ENCODE assay signal across 33 cellular contexts in the genomic region with DNA sequence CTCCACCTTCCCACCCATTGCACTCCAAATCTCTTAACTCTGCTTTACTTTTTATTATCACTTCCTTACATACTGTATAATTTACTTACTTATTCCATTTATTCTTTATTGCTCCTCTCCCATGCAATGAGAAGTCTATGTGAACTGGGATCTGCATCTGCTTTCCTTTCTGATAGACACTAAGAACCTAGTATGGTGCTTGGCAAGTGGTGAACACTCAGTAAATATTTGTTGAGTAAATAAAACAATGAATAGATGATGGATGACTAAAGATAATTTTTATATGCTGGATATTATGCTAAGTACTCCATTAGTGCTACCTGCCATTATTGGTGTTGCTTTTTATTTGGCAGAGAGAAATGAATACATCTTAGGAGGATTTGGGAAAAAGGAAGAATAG.
DNase-seq lines count a peak whose midpoint lies in the region; ATAC-seq and TF ChIP-seq lines count a peak whose summit lies in the region.
"Had no signal": no experiment of that assay in that cellular context is flagged by ENCODE, and none has a peak within 500 bp of the region (broad histone marks: within the 10 kb centered on the region; RNA-seq: fewer than 3 reads in every experiment).

No MANE protein-coding gene starts in this region.

- H3K27ac Mint-ChIP-seq in progenitor cell of endocrine pancreas, result no peak overlapping the region
- H3K27ac Mint-ChIP-seq: activated CD4-positive, alpha-beta memory T cell treated with anti-CD3 and anti-CD28 coated beads for 36 hours; activated naive CD4-positive, alpha-beta T cell treated with anti-CD3 and anti-CD28 coated beads, Interleukin-2, amount 10 ng/mL, durations not matched to agents 7 days and 5 days; activated T-helper 17 cell treated with anti-CD3 and anti-CD28 coated beads, Interleukin-2, amount 50 U/mL, for 72 hours; brain; endodermal cell; IgD-negative memory B cell; T-helper 1 cell treated with Interleukin-12 subunit alpha and Interleukin-12 subunit beta and Interleukin-4 antibody, amounts not matched to agents 30 μg/mL and 1 μg/mL, for 36 hours had no signal

- H3K4me1 ChIP-seq in heart right ventricle, result no peaks in the 10 kb centered on the region
- H3K4me1 ChIP-seq: parathyroid adenoma, right atrium auricular region, suprapubic skin, upper lobe of left lung had no signal

- peaks cover 1% of the 10 kb centered on the region for H3K36me3 Mint-ChIP-seq in progenitor cell of endocrine pancreas (ENCODE audit: insufficient read depth)
- H3K36me3 Mint-ChIP-seq: activated CD4-positive, alpha-beta memory T cell treated with anti-CD3 and anti-CD28 coated beads for 36 hours; activated naive CD4-positive, alpha-beta T cell treated with anti-CD3 and anti-CD28 coated beads, Interleukin-2, amount 10 ng/mL, durations not matched to agents 7 days and 5 days; brain; IgD-negative memory B cell had no signal

- H3K27me3 ChIP-seq in heart right ventricle, result no peaks in the 10 kb centered on the region
- H3K27me3 ChIP-seq: right atrium auricular region, suprapubic skin, upper lobe of left lung had no signal

- H3K36me3 ChIP-seq in heart right ventricle, result no peaks in the 10 kb centered on the region
- H3K36me3 ChIP-seq: right atrium auricular region, suprapubic skin, upper lobe of left lung had no signal

- no peak for ATAC-seq in GM19397 (IDR thresholded peaks at IDR 0.05; ENCODE audit: unreplicated experiment)
- no peak for ATAC-seq in heart right ventricle
- ATAC-seq: activated T-helper 17 cell treated with anti-CD3 and anti-CD28 coated beads, Interleukin-2, amount 50 U/mL, for 72 hours; esophagus mucosa; left ventricle myocardium superior; SK-N-SH treated with all-trans-retinoic acid at 6 μM for 48 hours had no signal

- no peak overlapping the region for H3K4me3 Mint-ChIP-seq in progenitor cell of endocrine pancreas (ENCODE audit: low read depth)
- H3K4me3 Mint-ChIP-seq: activated CD4-positive, alpha-beta memory T cell treated with anti-CD3 and anti-CD28 coated beads for 36 hours; activated naive CD4-positive, alpha-beta T cell treated with anti-CD3 and anti-CD28 coated beads, Interleukin-2, amount 10 ng/mL, durations not matched to agents 7 days and 5 days; activated T-helper 17 cell treated with anti-CD3 and anti-CD28 coated beads, Interleukin-2, amount 50 U/mL, for 72 hours; brain; endodermal cell; IgD-negative memory B cell; neural crest cell; T-helper 1 cell treated with Interleukin-12 subunit alpha and Interleukin-12 subunit beta and Interleukin-4 antibody, amounts not matched to agents 30 μg/mL and 1 μg/mL, for 36 hours had no signal

- peaks cover 2% of the 10 kb centered on the region for H3K4me1 Mint-ChIP-seq in progenitor cell of endocrine pancreas (ENCODE audit: low read depth)
- H3K4me1 Mint-ChIP-seq: activated naive CD4-positive, alpha-beta T cell treated with anti-CD3 and anti-CD28 coated beads, Interleukin-2, amount 10 ng/mL, durations not matched to agents 7 days and 5 days; activated T-helper 17 cell treated with anti-CD3 and anti-CD28 coated beads, Interleukin-2, amount 50 U/mL, for 72 hours; endodermal cell; IgD-negative memory B cell; neural crest cell had no signal

- DNase-seq in NCI-H187 treated with DMSO at 0.1 percent for 48 hours (lab: John Stamatoyannopoulos, UW), result peak; percentile 91
- DNase-seq in NCI-H187 (lab: John Stamatoyannopoulos, UW), result no peak
- peak; percentile 47 for DNase-seq in NCI-H146 (lab: John Stamatoyannopoulos, UW)
- peak; percentile 98 for DNase-seq in NCI-H69 (lab: John Stamatoyannopoulos, UW)
- DNase-seq in HuH-7 (ENCODE audit: low spot score), result no peak
- no peak for DNase-seq in progenitor cell of endocrine pancreas (ENCODE audit: low spot score, unreplicated experiment)
- no peak for DNase-seq in heart right ventricle
- DNase-seq: 8988T; activated CD4-positive, alpha-beta memory T cell treated with anti-CD3 and anti-CD28 coated beads for 36 hours; activated naive CD4-positive, alpha-beta T cell treated with anti-CD3 and anti-CD28 coated beads, Interleukin-2, amount 10 ng/mL, durations not matched to agents 7 days and 5 days; C1 segment of cervical spinal cord; dermis blood vessel endothelial cell; EL; endodermal cell; GOT3; left ventricle myocardium superior; NCI-H1048; NCI-H2227 treated with DMSO at 0.1 percent for 48 hours; NK-92 treated with Interleukin-12 subunit alpha and Interleukin-12 subunit beta, amount 100 ng/mL, for 24 hours; small intestine; stimulated activated naive CD4-positive, alpha-beta T cell; upper lobe of left lung had no signal

- intact Hi-C loops in heart right ventricle (cut with DNase I), result no loop called here

- H3K4me3 ChIP-seq in heart right ventricle, result no peak overlapping the region
- H3K4me3 ChIP-seq: right atrium auricular region, suprapubic skin, upper lobe of left lung had no signal

- no peak overlapping the region for H3K27ac ChIP-seq in heart right ventricle
- H3K27ac ChIP-seq: parathyroid adenoma, right atrium auricular region, suprapubic skin, upper lobe of left lung had no signal

- no peaks in the 10 kb centered on the region for H3K27me3 Mint-ChIP-seq in progenitor cell of endocrine pancreas
- H3K27me3 Mint-ChIP-seq: activated naive CD4-positive, alpha-beta T cell treated with anti-CD3 and anti-CD28 coated beads, Interleukin-2, amount 10 ng/mL, durations not matched to agents 7 days and 5 days; IgD-negative memory B cell had no signal

- TF ChIP-seq CTCF in progenitor cell of endocrine pancreas (IDR thresholded peaks at IDR 0.05; ENCODE audit: unreplicated experiment), result no peak
- no peak for TF ChIP-seq CTCF in heart right ventricle (IDR thresholded peaks at IDR 0.05)

- peaks cover 9% of the 10 kb centered on the region for H3K9me3 Mint-ChIP-seq in progenitor cell of endocrine pancreas (ENCODE audit: low read depth)
- H3K9me3 Mint-ChIP-seq: endodermal cell had no signal

- H3K9me3 ChIP-seq in heart right ventricle, result peaks cover 0 to 29% (median 11%) of the 10 kb centered on the region in 11 donors
- H3K9me3 ChIP-seq: suprapubic skin had no signal

Comparison
In these comparisons a context has a peak if more than half of its experiments do, and no peak if none do; other contexts are left out.
1. DNase-seq: peak in NCI-H187 treated with DMSO at 0.1 percent for 48 hours (single experiment), NCI-H146 (single experiment) and NCI-H69 (single experiment); none in NCI-H187 (0 of 2), HuH-7 (single experiment), progenitor cell of endocrine pancreas (single experiment) and heart right ventricle (0 of 2).